In genomic region chr12:119602695-119603094, GRCh38 we compare ENCODE assay signal across 36 cellular contexts. TPM values are rescaled to one million over a fixed set of nuclear protein-coding genes. Genes with fewer than 3 reads are reported as not detected.
"Had no signal": no experiment of that assay in that cellular context is flagged by ENCODE, and none has a peak within 500 bp of the region (broad histone marks: within the 10 kb centered on the region; RNA-seq: fewer than 3 reads in every experiment).

No MANE protein-coding gene starts in this region.

- H3K9me3 Mint-ChIP-seq: activated CD4-positive, alpha-beta memory T cell treated with anti-CD3 and anti-CD28 coated beads for 36 hours; activated CD4-positive, alpha-beta T cell treated with anti-CD3 and anti-CD28 coated beads, Interleukin-2, amount 10 ng/mL, durations not matched to agents 24 days and 14 days; activated naive CD4-positive, alpha-beta T cell treated with anti-CD3 and anti-CD28 coated beads for 36 hours; activated naive CD4-positive, alpha-beta T cell treated with anti-CD3 and anti-CD28 coated beads, Interleukin-2, amount 50 U/mL, for 24 hours; activated naive CD8-positive, alpha-beta T cell treated with anti-CD3 and anti-CD28 coated beads for 36 hours; activated naive CD8-positive, alpha-beta T cell treated with anti-CD3 and anti-CD28 coated beads, Interleukin-2, amount 50 U/mL, for 24 hours; activated T-helper 1 cell treated with anti-CD3 and anti-CD28 coated beads, Interleukin-12 subunit alpha, Interleukin-12 subunit beta, Interleukin-2, Interleukin-4 antibody, amounts not matched to agents 30 ng/mL and 10 ng/mL and 1 ng/mL, durations not matched to agents 14 hours and 24 hours and 36 hours; activated T-helper 2 cell treated with anti-CD3 and anti-CD28 coated beads, Interferon-gamma antibody, Interleukin-2, Interleukin-4, amounts not matched to agents 10 μg/mL and 5 μg/mL and 100 μg/mL, durations not matched to agents 14 hours and 24 hours and 36 hours had no signal

- DNase-seq: activated CD4-positive, alpha-beta memory T cell treated with anti-CD3 and anti-CD28 coated beads for 36 hours; activated CD4-positive, alpha-beta T cell treated with anti-CD3 and anti-CD28 coated beads for 36 hours; activated CD4-positive, alpha-beta T cell treated with anti-CD3 and anti-CD28 coated beads, Interleukin-2, amount 10 ng/mL, durations not matched to agents 24 days and 14 days; activated CD4-positive, CD25-positive, alpha-beta regulatory T cell; activated CD4-positive, CD25-positive, alpha-beta regulatory T cell treated with anti-CD3 and anti-CD28 coated beads, Interleukin-2, amount 50 U/mL, for 72 hours; activated CD8-positive, alpha-beta memory T cell treated with anti-CD3 and anti-CD28 coated beads, Interleukin-2, amount 10 ng/mL, durations not matched to agents 7 days and 5 days; activated CD8-positive, alpha-beta memory T cell treated with anti-CD3 and anti-CD28 coated beads, Interleukin-2, amount 50 U/mL, for 4 hours; activated CD8-positive, alpha-beta T cell treated with anti-CD3 and anti-CD28 coated beads, Interleukin-2, amount 10 ng/mL, durations not matched to agents 7 days and 5 days; activated effector memory CD4-positive, alpha-beta T cell treated with anti-CD3 and anti-CD28 coated beads, Interleukin-2, amount 50 U/mL, for 16 hours; activated naive CD4-positive, alpha-beta T cell treated with anti-CD3 and anti-CD28 coated beads for 36 hours; activated naive CD8-positive, alpha-beta T cell treated with anti-CD3 and anti-CD28 coated beads for 36 hours; activated naive CD8-positive, alpha-beta T cell treated with anti-CD3 and anti-CD28 coated beads, Interleukin-2, amount 50 U/mL, for 24 hours; activated T-cell treated with anti-CD3 and anti-CD28 coated beads, Interleukin-2, amount 50 U/mL, for 1 hour; activated T-cell treated with anti-CD3 and anti-CD28 coated beads, Interleukin-2, amount 50 U/mL, for 48 hours; adrenal gland; amygdala; central memory CD4-positive, alpha-beta T cell; cerebellar nuclear complex; colonic mucosa; effector memory CD4-positive, alpha-beta T cell; esophagus squamous epithelium; foreskin melanocyte; heart left ventricle; T-helper 2 cell had no signal

- H3K9me3 ChIP-seq: adrenal gland, ascending aorta, breast epithelium, colonic mucosa, esophagus squamous epithelium, heart left ventricle had no signal

- H3K4me3 Mint-ChIP-seq: activated CD4-positive, alpha-beta memory T cell treated with anti-CD3 and anti-CD28 coated beads for 36 hours; activated CD4-positive, alpha-beta T cell treated with anti-CD3 and anti-CD28 coated beads for 36 hours; activated CD4-positive, alpha-beta T cell treated with anti-CD3 and anti-CD28 coated beads, Interleukin-2, amount 10 ng/mL, durations not matched to agents 24 days and 14 days; activated CD8-positive, alpha-beta memory T cell treated with anti-CD3 and anti-CD28 coated beads, Interleukin-2, amount 10 ng/mL, durations not matched to agents 7 days and 5 days; activated CD8-positive, alpha-beta T cell treated with anti-CD3 and anti-CD28 coated beads, Interleukin-2, amount 10 ng/mL, durations not matched to agents 7 days and 5 days; activated naive CD4-positive, alpha-beta T cell treated with anti-CD3 and anti-CD28 coated beads for 36 hours; activated naive CD4-positive, alpha-beta T cell treated with anti-CD3 and anti-CD28 coated beads, Interleukin-2, amount 50 U/mL, for 24 hours; activated naive CD8-positive, alpha-beta T cell treated with anti-CD3 and anti-CD28 coated beads for 36 hours; activated naive CD8-positive, alpha-beta T cell treated with anti-CD3 and anti-CD28 coated beads, Interleukin-2, amount 50 U/mL, for 24 hours; activated T-helper 1 cell treated with anti-CD3 and anti-CD28 coated beads, Interleukin-12 subunit alpha, Interleukin-12 subunit beta, Interleukin-2, Interleukin-4 antibody, amounts not matched to agents 30 ng/mL and 10 ng/mL and 1 ng/mL, durations not matched to agents 14 hours and 24 hours and 36 hours; brain had no signal

- H3K4me1 ChIP-seq: adrenal gland, ascending aorta, breast epithelium, colonic mucosa, esophagus squamous epithelium had no signal

- H3K27ac Mint-ChIP-seq: activated CD4-positive, alpha-beta memory T cell treated with anti-CD3 and anti-CD28 coated beads for 36 hours; activated CD4-positive, alpha-beta T cell treated with anti-CD3 and anti-CD28 coated beads for 36 hours; activated CD4-positive, alpha-beta T cell treated with anti-CD3 and anti-CD28 coated beads, Interleukin-2, amount 10 ng/mL, durations not matched to agents 24 days and 14 days; activated CD8-positive, alpha-beta memory T cell treated with anti-CD3 and anti-CD28 coated beads, Interleukin-2, amount 10 ng/mL, durations not matched to agents 7 days and 5 days; activated CD8-positive, alpha-beta T cell treated with anti-CD3 and anti-CD28 coated beads, Interleukin-2, amount 10 ng/mL, durations not matched to agents 7 days and 5 days; activated naive CD4-positive, alpha-beta T cell treated with anti-CD3 and anti-CD28 coated beads for 36 hours; activated naive CD4-positive, alpha-beta T cell treated with anti-CD3 and anti-CD28 coated beads, Interleukin-2, amount 50 U/mL, for 24 hours; activated naive CD8-positive, alpha-beta T cell treated with anti-CD3 and anti-CD28 coated beads for 36 hours; activated naive CD8-positive, alpha-beta T cell treated with anti-CD3 and anti-CD28 coated beads, Interleukin-2, amount 50 U/mL, for 24 hours; activated T-helper 1 cell treated with anti-CD3 and anti-CD28 coated beads, Interleukin-12 subunit alpha, Interleukin-12 subunit beta, Interleukin-2, Interleukin-4 antibody, amounts not matched to agents 30 ng/mL and 10 ng/mL and 1 ng/mL, durations not matched to agents 14 hours and 24 hours and 36 hours; activated T-helper 2 cell treated with anti-CD3 and anti-CD28 coated beads, Interferon-gamma antibody, Interleukin-2, Interleukin-4, amounts not matched to agents 10 μg/mL and 5 μg/mL and 100 μg/mL, durations not matched to agents 14 hours and 24 hours and 36 hours; brain had no signal

- H3K36me3 ChIP-seq: adrenal gland, ascending aorta, breast epithelium, cardiac muscle cell, colonic mucosa, esophagus squamous epithelium, heart left ventricle had no signal

- H3K36me3 Mint-ChIP-seq: activated CD4-positive, alpha-beta memory T cell treated with anti-CD3 and anti-CD28 coated beads for 36 hours; activated CD8-positive, alpha-beta memory T cell treated with anti-CD3 and anti-CD28 coated beads, Interleukin-2, amount 10 ng/mL, durations not matched to agents 7 days and 5 days; activated naive CD4-positive, alpha-beta T cell treated with anti-CD3 and anti-CD28 coated beads, Interleukin-2, amount 50 U/mL, for 24 hours; activated naive CD8-positive, alpha-beta T cell treated with anti-CD3 and anti-CD28 coated beads for 36 hours; brain had no signal

- H3K4me3 ChIP-seq: adrenal gland, ascending aorta, breast epithelium, cardiac muscle cell, colonic mucosa, esophagus squamous epithelium, heart left ventricle had no signal

- ATAC-seq: activated CD4-positive, alpha-beta T cell treated with anti-CD3 and anti-CD28 coated beads for 36 hours; activated CD8-positive, alpha-beta memory T cell treated with anti-CD3 and anti-CD28 coated beads, Interleukin-2, amount 10 ng/mL, durations not matched to agents 7 days and 5 days; activated CD8-positive, alpha-beta T cell treated with anti-CD3 and anti-CD28 coated beads, Interleukin-2, amount 10 ng/mL, durations not matched to agents 7 days and 5 days; activated naive CD8-positive, alpha-beta T cell treated with anti-CD3 and anti-CD28 coated beads, Interleukin-2, amount 50 U/mL, for 24 hours; heart left ventricle had no signal

- H3K27me3 ChIP-seq: adrenal gland, ascending aorta, colonic mucosa had no signal

- H3K27ac ChIP-seq: adrenal gland, ascending aorta, breast epithelium, cardiac muscle cell, colonic mucosa, epithelial cell of prostate, esophagus squamous epithelium, heart left ventricle had no signal

- H3K4me1 Mint-ChIP-seq: activated CD4-positive, alpha-beta T cell treated with anti-CD3 and anti-CD28 coated beads for 36 hours; activated CD4-positive, alpha-beta T cell treated with anti-CD3 and anti-CD28 coated beads, Interleukin-2, amount 10 ng/mL, durations not matched to agents 24 days and 14 days; activated CD8-positive, alpha-beta memory T cell treated with anti-CD3 and anti-CD28 coated beads, Interleukin-2, amount 10 ng/mL, durations not matched to agents 7 days and 5 days; activated naive CD4-positive, alpha-beta T cell treated with anti-CD3 and anti-CD28 coated beads, Interleukin-2, amount 50 U/mL, for 24 hours; activated naive CD8-positive, alpha-beta T cell treated with anti-CD3 and anti-CD28 coated beads for 36 hours; activated naive CD8-positive, alpha-beta T cell treated with anti-CD3 and anti-CD28 coated beads, Interleukin-2, amount 50 U/mL, for 24 hours; brain had no signal

RNA-seq across cellular contexts. Expression of gene TMEM233, which starts 9.1 kb away (rescaled TPM):
- total RNA-seq: activated CD4-positive, alpha-beta memory T cell treated with anti-CD3 and anti-CD28 coated beads for 36 hours; activated CD4-positive, alpha-beta T cell treated with anti-CD3 and anti-CD28 coated beads for 36 hours; activated CD4-positive, alpha-beta T cell treated with anti-CD3 and anti-CD28 coated beads, Interleukin-2, amount 10 ng/mL, durations not matched to agents 24 days and 14 days; activated CD8-positive, alpha-beta memory T cell treated with anti-CD3 and anti-CD28 coated beads for 36 hours; activated CD8-positive, alpha-beta memory T cell treated with anti-CD3 and anti-CD28 coated beads, Interleukin-2, amount 10 ng/mL, durations not matched to agents 7 days and 5 days; activated CD8-positive, alpha-beta T cell treated with anti-CD3 and anti-CD28 coated beads, Interleukin-2, amount 10 ng/mL, durations not matched to agents 7 days and 5 days; activated naive CD4-positive, alpha-beta T cell treated with anti-CD3 and anti-CD28 coated beads for 36 hours; activated naive CD8-positive, alpha-beta T cell treated with anti-CD3 and anti-CD28 coated beads for 36 hours; activated T-helper 1 cell treated with anti-CD3 and anti-CD28 coated beads, Interleukin-12 subunit alpha, Interleukin-12 subunit beta, Interleukin-2, Interleukin-4 antibody, amounts not matched to agents 30 ng/mL and 10 ng/mL and 1 ng/mL, durations not matched to agents 14 hours and 24 hours and 36 hours; activated T-helper 2 cell treated with anti-CD3 and anti-CD28 coated beads, Interferon-gamma antibody, Interleukin-2, Interleukin-4, amounts not matched to agents 10 μg/mL and 5 μg/mL and 100 μg/mL, durations not matched to agents 14 hours and 24 hours and 36 hours; ascending aorta; fibroblast of villous mesenchyme; T-helper 1 cell treated with Interleukin-12 subunit alpha and Interleukin-12 subunit beta and Interleukin-4 antibody, amounts not matched to agents 30 ng/mL and 1 ng/mL, for 36 hours had no signal
- polyA plus RNA-seq: cardiac muscle cell, fibroblast of lung had no signal
